In the genomic region with DNA sequence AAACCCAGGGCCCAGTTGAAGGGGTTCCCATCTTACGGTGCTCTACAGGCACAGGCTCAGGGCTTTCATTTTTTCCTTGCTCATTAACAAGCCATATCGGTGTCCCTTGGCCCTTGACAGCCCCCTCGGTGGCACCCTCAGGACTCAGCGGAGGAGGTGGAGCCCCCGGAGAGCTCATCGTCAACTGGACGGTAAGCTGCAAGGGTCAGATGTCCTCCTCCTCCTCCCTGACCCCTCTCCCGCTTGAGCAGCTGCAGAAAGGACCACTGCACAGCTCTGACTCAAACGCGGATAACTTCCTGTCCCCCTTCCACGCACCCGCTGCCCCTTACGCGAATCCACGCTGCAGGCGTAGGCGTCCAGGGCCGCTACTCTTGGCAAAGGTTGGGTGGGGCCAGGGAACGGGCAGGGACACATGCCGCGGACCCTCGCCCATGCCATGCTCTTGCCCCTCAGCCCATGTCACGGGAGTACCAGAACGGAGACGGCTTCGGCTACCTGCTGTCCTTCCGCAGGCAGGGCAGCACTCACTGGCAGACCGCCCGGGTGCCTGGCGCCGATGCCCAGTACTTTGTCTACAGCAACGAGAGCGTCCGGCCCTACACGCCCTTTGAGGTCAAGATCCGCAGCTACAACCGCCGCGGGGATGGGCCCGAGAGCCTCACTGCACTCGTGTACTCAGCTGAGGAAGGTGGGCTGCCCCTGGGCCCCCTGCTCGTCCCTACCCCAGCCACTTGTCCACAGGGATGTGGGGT, we compare ENCODE assay signal across 29 cellular contexts. TPM values are rescaled to one million over a fixed set of nuclear protein-coding genes. Genes with fewer than 3 reads are reported as not detected.
DNase-seq lines count a peak whose midpoint lies in the region; ATAC-seq and TF ChIP-seq lines count a peak whose summit lies in the region.
"Had no signal": no experiment of that assay in that cellular context is flagged by ENCODE, and none has a peak within 500 bp of the region (broad histone marks: within the 10 kb centered on the region; RNA-seq: fewer than 3 reads in every experiment).

No MANE protein-coding gene starts in this region.

- H3K36me3 Mint-ChIP-seq in chondrocyte (ENCODE audit: low read depth) (no peaks in the 10 kb centered on the region), osteocyte (ENCODE audit: unreplicated experiment) (no peaks in the 10 kb centered on the region)

- peak; percentile 43 to 82 (median 76) for DNase-seq in right cardiac atrium
- DNase-seq in Right ventricle myocardium inferior (ENCODE audit: missing footprints): no peak
- peak; percentile 94 for DNase-seq in chondrocyte (ENCODE audit: low spot score)
- DNase-seq in osteocyte (ENCODE audit: extremely low spot score, unreplicated experiment): peak; percentile 80
- no peak for DNase-seq in H4 (ENCODE audit: low spot score)
- DNase-seq in esophagus muscularis mucosa (ENCODE audit: extremely low spot score): no peak
- DNase-seq: activated CD4-positive, alpha-beta T cell treated with anti-CD3 and anti-CD28 coated beads, Interleukin-2, amount 10 ng/mL, durations not matched to agents 24 days and 14 days; activated naive CD4-positive, alpha-beta T cell; activated T-cell treated with anti-CD3 and anti-CD28 coated beads, Interleukin-2, amount 50 U/mL, for 72 hours; DMS153; effector memory CD4-positive, alpha-beta T cell; foreskin keratinocyte; HCEC 1CT; mesendoderm; NCI-H1436 treated with DMSO at 0.1 percent for 48 hours; stimulated activated CD8-positive, alpha-beta memory T cell treated with anti-CD3 and anti-CD28 coated beads, Interleukin-4, amount 100 ng/mL, for 48 hours; stimulated activated naive CD8-positive, alpha-beta T cell treated with anti-CD3 and anti-CD28 coated beads, Interleukin-15, amount 100 ng/mL, for 72 hours; SW 1271; T-helper 9 cell had no signal

- H3K36me3 ChIP-seq in esophagus muscularis mucosa: no peaks in the 10 kb centered on the region
- H3K36me3 ChIP-seq: neutrophil, prostate gland, upper lobe of left lung had no signal

- no peak overlapping the region for H3K4me3 Mint-ChIP-seq in chondrocyte (ENCODE audit: unreplicated experiment)
- no peak overlapping the region for H3K4me3 Mint-ChIP-seq in osteocyte (ENCODE audit: unreplicated experiment)
- H3K4me3 Mint-ChIP-seq: activated CD4-positive, alpha-beta T cell treated with anti-CD3 and anti-CD28 coated beads, Interleukin-2, amount 10 ng/mL, durations not matched to agents 24 days and 14 days; activated T-cell treated with anti-CD3 and anti-CD28 coated beads, Interleukin-2, amount 50 U/mL, for 72 hours; brain; stimulated activated naive CD8-positive, alpha-beta T cell treated with anti-CD3 and anti-CD28 coated beads, Interleukin-15, amount 100 ng/mL, for 72 hours had no signal

- H3K27ac Mint-ChIP-seq in chondrocyte (ENCODE audit: unreplicated experiment) (no peak overlapping the region), osteocyte (ENCODE audit: unreplicated experiment) (no peak overlapping the region)
- H3K27ac Mint-ChIP-seq: activated CD4-positive, alpha-beta T cell treated with anti-CD3 and anti-CD28 coated beads, Interleukin-2, amount 10 ng/mL, durations not matched to agents 24 days and 14 days; activated T-cell treated with anti-CD3 and anti-CD28 coated beads, Interleukin-2, amount 50 U/mL, for 72 hours; stimulated activated naive CD8-positive, alpha-beta T cell treated with anti-CD3 and anti-CD28 coated beads, Interleukin-15, amount 100 ng/mL, for 72 hours had no signal

- H3K9me3 Mint-ChIP-seq in chondrocyte (ENCODE audit: low read depth) (no peaks in the 10 kb centered on the region), osteocyte (ENCODE audit: unreplicated experiment) (no peaks in the 10 kb centered on the region)
- H3K9me3 Mint-ChIP-seq: activated CD4-positive, alpha-beta T cell treated with anti-CD3 and anti-CD28 coated beads, Interleukin-2, amount 10 ng/mL, durations not matched to agents 24 days and 14 days; activated T-cell treated with anti-CD3 and anti-CD28 coated beads, Interleukin-2, amount 50 U/mL, for 72 hours; brain; stimulated activated naive CD8-positive, alpha-beta T cell treated with anti-CD3 and anti-CD28 coated beads, Interleukin-15, amount 100 ng/mL, for 72 hours had no signal

- no peaks in the 10 kb centered on the region for H3K9me3 ChIP-seq in right cardiac atrium (ENCODE audit: control insufficient read depth, low read length)
- no peaks in the 10 kb centered on the region for H3K9me3 ChIP-seq in esophagus muscularis mucosa
- H3K9me3 ChIP-seq: neutrophil, prostate gland, upper lobe of left lung had no signal

- TF ChIP-seq EP300 in esophagus muscularis mucosa (IDR thresholded peaks at IDR 0.05): no peak

- H3K4me1 Mint-ChIP-seq in chondrocyte (ENCODE audit: low read depth) (peaks cover 8% of the 10 kb centered on the region), osteocyte (ENCODE audit: unreplicated experiment) (peaks cover 2% of the 10 kb centered on the region)
- H3K4me1 Mint-ChIP-seq: activated CD4-positive, alpha-beta T cell treated with anti-CD3 and anti-CD28 coated beads, Interleukin-2, amount 10 ng/mL, durations not matched to agents 24 days and 14 days; stimulated activated naive CD8-positive, alpha-beta T cell treated with anti-CD3 and anti-CD28 coated beads, Interleukin-15, amount 100 ng/mL, for 72 hours had no signal

- ATAC-seq in right cardiac atrium (peak; percentile 19 to 39), Right ventricle myocardium inferior (no peak), HG03039 (IDR thresholded peaks at IDR 0.05; ENCODE audit: unreplicated experiment) (no peak), HG03196 (IDR thresholded peaks at IDR 0.05; ENCODE audit: unreplicated experiment) (no peak)
- ATAC-seq: activated T-cell treated with anti-CD3 and anti-CD28 coated beads, Interleukin-2, amount 50 U/mL, for 72 hours; esophagus mucosa; foreskin keratinocyte; stimulated activated naive CD8-positive, alpha-beta T cell treated with anti-CD3 and anti-CD28 coated beads, Interleukin-15, amount 100 ng/mL, for 72 hours had no signal

- no peaks in the 10 kb centered on the region for H3K27me3 Mint-ChIP-seq in chondrocyte (ENCODE audit: low read depth)
- peaks cover 7% of the 10 kb centered on the region for H3K27me3 Mint-ChIP-seq in osteocyte (ENCODE audit: unreplicated experiment)
- H3K27me3 Mint-ChIP-seq: activated CD4-positive, alpha-beta T cell treated with anti-CD3 and anti-CD28 coated beads, Interleukin-2, amount 10 ng/mL, durations not matched to agents 24 days and 14 days; stimulated activated naive CD8-positive, alpha-beta T cell treated with anti-CD3 and anti-CD28 coated beads, Interleukin-15, amount 100 ng/mL, for 72 hours had no signal

- TF ChIP-seq POLR2A in esophagus muscularis mucosa (IDR thresholded peaks at IDR 0.05; ENCODE audit: low read depth): no peak

- TF ChIP-seq CTCF in chondrocyte (IDR thresholded peaks at IDR 0.05) (no peak), osteocyte (IDR thresholded peaks at IDR 0.05) (no peak), esophagus muscularis mucosa (IDR thresholded peaks at IDR 0.05) (no peak)

- no peak overlapping the region for H3K27ac ChIP-seq in right cardiac atrium (ENCODE audit: low read length)
- no peak overlapping the region for H3K27ac ChIP-seq in esophagus muscularis mucosa (replicated peaks in 1 of 4)
- H3K27ac ChIP-seq: foreskin keratinocyte, neutrophil, prostate gland, skin epidermis, upper lobe of left lung had no signal

- intact Hi-C loops in right cardiac atrium (cut with DNase I) (no loop called here), Right ventricle myocardium inferior (cut with DNase I) (loop anchor here (5.0 kb wide), 1 partner anchor 183 kb away; no protein-coding TSS in a partner anchor), esophagus muscularis mucosa (cut with DNase I) (no loop called here)

- H3K4me3 ChIP-seq in right cardiac atrium (ENCODE audit: low read length): no peak overlapping the region
- H3K4me3 ChIP-seq in esophagus muscularis mucosa: no peak overlapping the region
- H3K4me3 ChIP-seq: prostate gland, skin epidermis, upper lobe of left lung had no signal

- H3K4me1 ChIP-seq in right cardiac atrium (ENCODE audit: control insufficient read depth, insufficient read depth, low read length): no peaks in the 10 kb centered on the region
- peaks cover 4 to 16% (median 13%) of the 10 kb centered on the region in 4 donors for H3K4me1 ChIP-seq in esophagus muscularis mucosa
- H3K4me1 ChIP-seq: foreskin keratinocyte, prostate gland, upper lobe of left lung had no signal

- H3K27me3 ChIP-seq in right cardiac atrium (ENCODE audit: control insufficient read depth, insufficient read depth) (no peaks in the 10 kb centered on the region), esophagus muscularis mucosa (no peaks in the 10 kb centered on the region)
- H3K27me3 ChIP-seq: neutrophil, upper lobe of left lung had no signal

- WGBS in right cardiac atrium: 76% methylated on average over 42 of the region's 42 CpGs
- 80% methylated on average over 39 of the region's 42 CpGs for WGBS in esophagus muscularis mucosa

RNA-seq across cellular contexts. Expression of gene TMEM81, which starts 14.7 kb away (rescaled TPM):
- total RNA-seq in right cardiac atrium (1 to 10 TPM; 1.6 to 3.5 (median 2.8) TPM), Right ventricle myocardium inferior (2.5 TPM), chondrocyte (2.5 to 3.8 TPM (median 3.7 TPM) in 3 replicates), osteocyte (3.6 and 3.9 TPM in 2 replicates), esophagus muscularis mucosa (1 to 10 TPM in 3 of 4 donors, under 1 TPM in 1; 0.99 to 2.1 (median 1.2) TPM)
- polyA plus RNA-seq in right cardiac atrium: 2.6 TPM
- total RNA-seq in H4 (2014; rRNA removed; shearing (Covaris generic)): 0.99 TPM in 1 of 2 replicates, not detected in the other

RNA-seq across cellular contexts. Expression of gene CNTN2, which starts 26.5 kb away (rescaled TPM):
- 1 to 10 TPM in 3 of 4 donors, under 1 TPM in 1; 0.78 to 1.8 (median 1.4) TPM for total RNA-seq in right cardiac atrium
- polyA plus RNA-seq in right cardiac atrium: 1.4 TPM
- 0.51 TPM for total RNA-seq in Right ventricle myocardium inferior
- not detected in 3 replicates for total RNA-seq in chondrocyte
- total RNA-seq in osteocyte: not detected in 2 replicates
- 0.02 and 1.2 TPM in 2 replicates for total RNA-seq in H4 (2014; rRNA removed; shearing (Covaris generic))
- total RNA-seq in esophagus muscularis mucosa: 1 to 10 TPM; 1.9 to 6.2 (median 2.9) TPM
- total RNA-seq: activated CD4-positive, alpha-beta T cell treated with anti-CD3 and anti-CD28 coated beads, Interleukin-2, amount 10 ng/mL, durations not matched to agents 24 days and 14 days; activated T-cell treated with anti-CD3 and anti-CD28 coated beads, Interleukin-2, amount 50 U/mL, for 72 hours; foreskin keratinocyte; NCI-H460; upper lobe of left lung had no signal
- polyA plus RNA-seq: BJ, foreskin keratinocyte had no signal

RNA-seq across cellular contexts. Expression of gene RBBP5, which starts 52.2 kb away (rescaled TPM):
- 10 to 100 TPM in 3 of 4 donors, 1 to 10 TPM in 1; 9.9 to 13.1 (median 11.7) TPM for total RNA-seq in right cardiac atrium
- polyA plus RNA-seq in right cardiac atrium: 5.4 TPM
- 10.0 TPM for total RNA-seq in Right ventricle myocardium inferior
- 12.4 to 14.4 TPM (median 13.6 TPM) in 3 replicates for total RNA-seq in chondrocyte
- total RNA-seq in osteocyte: 14.7 and 17.3 TPM in 2 replicates
- 18.6 and 18.7 TPM in 2 replicates for total RNA-seq in H4 (2014; rRNA removed; shearing (Covaris generic))
- total RNA-seq in esophagus muscularis mucosa: 10 to 100 TPM in 3 of 4 donors, 1 to 10 TPM in 1; 8.6 to 13.3 (median 12.0) TPM

Comparison
In these comparisons a context has a peak if more than half of its experiments do, and no peak if none do; other contexts are left out.
1. ATAC-seq: peak in right cardiac atrium (2 of 2); none in Right ventricle myocardium inferior (single experiment), HG03039 (single experiment) and HG03196 (single experiment).
2. DNase-seq: peak in right cardiac atrium (3 of 3), chondrocyte (single experiment) and osteocyte (single experiment); none in Right ventricle myocardium inferior (single experiment), H4 (single experiment) and esophagus muscularis mucosa (single experiment).